Comparison of ENCODE assay signal across 10 cellular contexts in genomic region chr7:137774793-137775201, GRCh38.
A peak's percentile ranks its signal among the peaks of the same experiment; 100 is the strongest.
DNase-seq lines count a peak whose midpoint lies in the region; ATAC-seq and TF ChIP-seq lines count a peak whose summit lies in the region.
"Had no signal": no experiment of that assay in that cellular context is flagged by ENCODE, and none has a peak within 500 bp of the region (broad histone marks: within the 10 kb centered on the region; RNA-seq: fewer than 3 reads in every experiment).

No MANE protein-coding gene starts in this region.

- no peaks in the 10 kb centered on the region; the same call in 1 of the 2 replicates for H3K27me3 Mint-ChIP-seq in HFFc6 (ENCODE audit: insufficient read depth)
- peaks cover 9 to 13% of the 10 kb centered on the region in 2 donors for H3K27me3 Mint-ChIP-seq in T-cell

- no peaks in the 10 kb centered on the region for H3K9me3 Mint-ChIP-seq in HFFc6
- no peaks in the 10 kb centered on the region for H3K9me3 Mint-ChIP-seq in T-cell

- H3K4me1 Mint-ChIP-seq in HFFc6 (ENCODE audit: low read depth) (peaks cover 43% of the 10 kb centered on the region), T-cell (no peaks in the 10 kb centered on the region)

- H3K4me3 Mint-ChIP-seq in HFFc6 (no peak overlapping the region), T-cell (no peak overlapping the region)

- no peaks in the 10 kb centered on the region for H3K36me3 Mint-ChIP-seq in HFFc6 (ENCODE audit: low read depth)
- H3K36me3 Mint-ChIP-seq in T-cell = no peaks in the 10 kb centered on the region

- POLR2A ChIA-PET in T-cell (lab: Charles Lee) = no interaction called here

- H3K36me3 ChIP-seq in kidney epithelial cell (ENCODE audit: control insufficient read depth, insufficient read depth, low read length) = no peaks in the 10 kb centered on the region

- in situ Hi-C loops in GM13976 (cut with MboI; ENCODE audit: low sequenced_read_pairs, unreplicated experiment) = no loop called here

- H3K27ac Mint-ChIP-seq in HFFc6 (peak overlapping the region; percentile 76), T-cell (no peak overlapping the region)

- no peak for TF ChIP-seq CTCF in GM13976 (IDR thresholded peaks at IDR 0.05; ENCODE audit: borderline replicate concordance, control extremely low read depth, extremely low read depth, insufficient read depth, missing control alignments)
- TF ChIP-seq CTCF in HFFc6 (IDR thresholded peaks at IDR 0.05) = no peak
- TF ChIP-seq CTCF in kidney epithelial cell (IDR thresholded peaks at IDR 0.05; ENCODE audit: insufficient read depth, low read length, poor library complexity, severe bottlenecking) = no peak

- H3K4me3 ChIP-seq in kidney epithelial cell (ENCODE audit: low read depth, low read length) = no peak overlapping the region

- CTCF ChIA-PET in T-cell (lab: Charles Lee) = no interaction called here

- peak; percentile 35 for DNase-seq in GM13976 (ENCODE audit: low spot score)
- peak; percentile 11 for DNase-seq in HFFc6
- DNase-seq in amniotic stem cell (lab: John Stamatoyannopoulos, UW) = peak; percentile 20
- peak; percentile 38 for DNase-seq in kidney epithelial cell (ENCODE audit: low read depth)
- DNase-seq in AML-193 (lab: John Stamatoyannopoulos, UW) = no peak
- DNase-seq in T-cell = no peak
- DNase-seq: dorsolateral prefrontal cortex, Kasumi-1, OCI-M1 had no signal

- H3K27me3 ChIP-seq in kidney epithelial cell (ENCODE audit: control insufficient read depth, insufficient read depth, low read length) = no peaks in the 10 kb centered on the region
- H3K27me3 ChIP-seq: dorsolateral prefrontal cortex had no signal

- ATAC-seq in GM21526 (IDR thresholded peaks at IDR 0.05; ENCODE audit: low FRiP score, unreplicated experiment) = no peak
- no peak for ATAC-seq in T-cell (replicated peaks in 1 of 4)

Comparison
In these comparisons a context has a peak if more than half of its experiments do, and no peak if none do; other contexts are left out.
1. DNase-seq: peak in GM13976 (single experiment), HFFc6 (single experiment), amniotic stem cell (single experiment) and kidney epithelial cell (single experiment); none in AML-193 (0 of 2) and T-cell (0 of 34).